In genomic region chr7:103794424-103794823, GRCh38 we compare ENCODE assay signal across 9 cellular contexts.
"Had no signal": no experiment of that assay in that cellular context is flagged by ENCODE, and none has a peak within 500 bp of the region (broad histone marks: within the 10 kb centered on the region; RNA-seq: fewer than 3 reads in every experiment).

No MANE protein-coding gene starts in this region.

- H3K4me1 ChIP-seq: HAP-1 had no signal

- H3K9ac ChIP-seq: GM23248 had no signal

- H3K27me3 Mint-ChIP-seq: IgD-negative memory B cell had no signal

- DNase-seq: GOT3, H7, HFFc6, KG1 had no signal

- H3K27ac ChIP-seq: GM23248, HL-60 had no signal

- H3K4me3 ChIP-seq: GM23248, HAP-1 had no signal

- H2AFZ ChIP-seq: GM23248 had no signal

- H3K9me3 ChIP-seq: HAP-1 had no signal

- H3K27ac Mint-ChIP-seq: HFFc6, IgD-negative memory B cell had no signal

- ATAC-seq: HCT116 had no signal

- H3K4me1 Mint-ChIP-seq: IgD-negative memory B cell had no signal

- H3K4me3 Mint-ChIP-seq: HFFc6, IgD-negative memory B cell had no signal

- H3K36me3 ChIP-seq: HAP-1 had no signal

- H3K9me3 Mint-ChIP-seq: HFFc6 had no signal
